In genomic region chr4:634599-634985, GRCh38 we compare ENCODE assay signal across 2 cellular contexts.
TF ChIP-seq lines count a peak whose summit lies in the region.

No MANE protein-coding gene starts in this region.

TF ChIP-seq in HepG2, 621 proteins besides CTCF, POLR2A, EP300 and RAD21:
- TF ChIP-seq POLR2G (IDR thresholded peaks at IDR 0.05; ENCODE audit: low read depth, low read length), result no peak
- TF ChIP-seq, protein P1, sequence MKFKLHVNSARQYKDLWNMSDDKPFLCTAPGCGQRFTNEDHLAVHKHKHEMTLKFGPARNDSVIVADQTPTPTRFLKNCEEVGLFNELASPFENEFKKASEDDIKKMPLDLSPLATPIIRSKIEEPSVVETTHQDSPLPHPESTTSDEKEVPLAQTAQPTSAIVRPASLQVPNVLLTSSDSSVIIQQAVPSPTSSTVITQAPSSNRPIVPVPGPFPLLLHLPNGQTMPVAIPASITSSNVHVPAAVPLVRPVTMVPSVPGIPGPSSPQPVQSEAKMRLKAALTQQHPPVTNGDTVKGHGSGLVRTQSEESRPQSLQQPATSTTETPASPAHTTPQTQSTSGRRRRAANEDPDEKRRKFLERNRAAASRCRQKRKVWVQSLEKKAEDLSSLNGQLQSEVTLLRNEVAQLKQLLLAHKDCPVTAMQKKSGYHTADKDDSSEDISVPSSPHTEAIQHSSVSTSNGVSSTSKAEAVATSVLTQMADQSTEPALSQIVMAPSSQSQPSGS (CRISPR knock-in tag; IDR thresholded peaks at IDR 0.05), result no peak
- TF ChIP-seq ZNF713 (CRISPR knock-in tag; IDR thresholded peaks at IDR 0.05), result no peak
- TF ChIP-seq, protein P2, sequence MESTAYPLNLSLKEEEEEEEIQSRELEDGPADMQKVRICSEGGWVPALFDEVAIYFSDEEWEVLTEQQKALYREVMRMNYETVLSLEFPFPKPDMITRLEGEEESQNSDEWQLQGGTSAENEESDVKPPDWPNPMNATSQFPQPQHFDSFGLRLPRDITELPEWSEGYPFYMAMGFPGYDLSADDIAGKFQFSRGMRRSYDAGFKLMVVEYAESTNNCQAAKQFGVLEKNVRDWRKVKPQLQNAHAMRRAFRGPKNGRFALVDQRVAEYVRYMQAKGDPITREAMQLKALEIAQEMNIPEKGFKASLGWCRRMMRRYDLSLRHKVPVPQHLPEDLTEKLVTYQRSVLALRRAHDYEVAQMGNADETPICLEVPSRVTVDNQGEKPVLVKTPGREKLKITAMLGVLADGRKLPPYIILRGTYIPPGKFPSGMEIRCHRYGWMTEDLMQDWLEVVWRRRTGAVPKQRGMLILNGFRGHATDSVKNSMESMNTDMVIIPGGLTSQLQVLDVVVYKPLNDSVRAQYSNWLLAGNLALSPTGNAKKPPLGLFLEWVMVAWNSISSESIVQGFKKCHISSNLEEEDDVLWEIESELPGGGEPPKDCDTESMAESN (CRISPR knock-in tag; conservative IDR thresholded peaks at IDR 0.05), result no peak
- TF ChIP-seq ZNF138 (CRISPR knock-in tag; IDR thresholded peaks at IDR 0.05; ENCODE audit: low read depth), result no peak
- no peak for TF ChIP-seq ZNF674 (CRISPR knock-in tag; IDR thresholded peaks at IDR 0.05; ENCODE audit: low read depth)
- no peak for TF ChIP-seq ZNF207 (IDR thresholded peaks at IDR 0.05; ENCODE audit: borderline replicate concordance)
- TF ChIP-seq CSRNP2 (CRISPR knock-in tag; conservative IDR thresholded peaks at IDR 0.05; ENCODE audit: low read depth), result no peak

TF ChIP-seq in GM12891, 5 proteins besides CTCF, POLR2A, EP300 and RAD21:
- TF ChIP-seq SPI1 (IDR thresholded peaks at IDR 0.05; ENCODE audit: low read depth, low read length), result no peak
- no peak for TF ChIP-seq POLR2AphosphoS5 (IDR thresholded peaks at IDR 0.05; ENCODE audit: low read depth, low read length)
